21 cellular contexts compared by ENCODE assay signal in genomic region chr7:91685544-91685943, GRCh38.
DNase-seq lines count a peak whose midpoint lies in the region; ATAC-seq and TF ChIP-seq lines count a peak whose summit lies in the region.
"Had no signal": no experiment of that assay in that cellular context is flagged by ENCODE, and none has a peak within 500 bp of the region (broad histone marks: within the 10 kb centered on the region; RNA-seq: fewer than 3 reads in every experiment).

No MANE protein-coding gene starts in this region.

- no peak for ATAC-seq in GM21825 (IDR thresholded peaks at IDR 0.05; ENCODE audit: unreplicated experiment)
- ATAC-seq: activated T-cell treated with anti-CD3 and anti-CD28 coated beads, Interleukin-2, amount 50 U/mL, for 4 hours; HCT116; left colon; naive thymus-derived CD4-positive, alpha-beta T cell had no signal

- in situ Hi-C loops in brain microvascular endothelial cell (cut with HindIII; ENCODE audit: low pct_ligation_motif_present, low sequenced_read_pairs): no loop called here

- H3K27ac ChIP-seq in brain microvascular endothelial cell: no peak overlapping the region
- H3K27ac ChIP-seq: ascending aorta, sigmoid colon, suprapubic skin had no signal

- H3K4me3 ChIP-seq in brain microvascular endothelial cell (ENCODE audit: low read depth, low read length): no peak overlapping the region
- H3K4me3 ChIP-seq: ascending aorta, sigmoid colon, suprapubic skin had no signal

- peak; percentile 30 for DNase-seq in AG08396 (ENCODE audit: low spot score)
- DNase-seq in LHCN-M2 (ENCODE audit: low read depth): peak; percentile 20
- DNase-seq in brain microvascular endothelial cell: peak; percentile 56
- DNase-seq in hepatic stellate cell (ENCODE audit: low spot score): peak; percentile 22
- no peak for DNase-seq in medulla oblongata (ENCODE audit: extremely low spot score)
- DNase-seq in NCI-H524 (lab: John Stamatoyannopoulos, UW): no peak
- DNase-seq in stimulated activated naive CD4-positive, alpha-beta T cell treated with Interleukin-2 at 50 U/mL for 16 hours (lab: John Stamatoyannopoulos, UW): no peak
- DNase-seq: activated CD8-positive, alpha-beta memory T cell treated with anti-CD3 and anti-CD28 coated beads for 24 hours; activated naive CD4-positive, alpha-beta T cell treated with anti-CD3 and anti-CD28 coated beads, Interleukin-2, amount 10 ng/mL, durations not matched to agents 7 days and 5 days; activated T-cell treated with anti-CD3 and anti-CD28 coated beads, Interleukin-2, amount 50 U/mL, for 4 hours; CD4-positive, alpha-beta T cell; KBM-7; left colon; naive thymus-derived CD4-positive, alpha-beta T cell; NCI-H146; NCI-H526; sigmoid colon had no signal

- H3K36me3 ChIP-seq in brain microvascular endothelial cell (replicated peaks): no peaks in the 10 kb centered on the region
- H3K36me3 ChIP-seq: ascending aorta, sigmoid colon, suprapubic skin had no signal

- TF ChIP-seq CTCF in brain microvascular endothelial cell (IDR thresholded peaks at IDR 0.05; ENCODE audit: low read depth, low read length, missing control alignments): no peak

- no peaks in the 10 kb centered on the region for H3K27me3 ChIP-seq in brain microvascular endothelial cell (replicated peaks)
- H3K27me3 ChIP-seq: ascending aorta, sigmoid colon, suprapubic skin had no signal

Comparison
In these comparisons a context has a peak if more than half of its experiments do, and no peak if none do; other contexts are left out.
1. DNase-seq: peak in AG08396 (single experiment), LHCN-M2 (single experiment), brain microvascular endothelial cell (single experiment) and hepatic stellate cell (single experiment); none in medulla oblongata (single experiment), NCI-H524 (0 of 2) and stimulated activated naive CD4-positive, alpha-beta T cell treated with Interleukin-2 at 50 U/mL for 16 hours (single experiment).